In genomic region chr17:50151937-50152547, GRCh38 we compare ENCODE assay signal across 1 cellular context.
A peak's percentile ranks its signal among the peaks of the same experiment; 100 is the strongest.
TF ChIP-seq lines count a peak whose summit lies in the region.

No MANE protein-coding gene starts in this region.

TF ChIP-seq in HepG2, 621 proteins besides CTCF, POLR2A, EP300 and RAD21 (continued from another document and continues in another):
- TF ChIP-seq HNF1A (IDR thresholded peaks at IDR 0.05; ENCODE audit: low read depth), result peak; percentile 31; the same call in 1 of the 2 replicates
- peak; percentile 39; the same call in 1 of the 2 replicates for TF ChIP-seq HNF1A (CRISPR knock-in tag; IDR thresholded peaks at IDR 0.05; ENCODE audit: borderline replicate concordance)
- TF ChIP-seq ARID5B (CRISPR knock-in tag; IDR thresholded peaks at IDR 0.05), result peak; percentile 49; the same call in 1 of the 2 replicates
- no peak for TF ChIP-seq ATF4 (CRISPR knock-in tag; IDR thresholded peaks at IDR 0.05)
- TF ChIP-seq NFYB (CRISPR knock-in tag; IDR thresholded peaks at IDR 0.05), result no peak
- TF ChIP-seq BRCA1 (CRISPR knock-in tag; IDR thresholded peaks at IDR 0.05), result no peak
- no peak for TF ChIP-seq ZBED4 (CRISPR knock-in tag; IDR thresholded peaks at IDR 0.05; ENCODE audit: borderline replicate concordance)
- TF ChIP-seq MIER3 (CRISPR knock-in tag; IDR thresholded peaks at IDR 0.05; ENCODE audit: borderline replicate concordance), result 0 out of 2 replicates have a peak, but pooled peaks have one; percentile 30
- no peak for TF ChIP-seq ZBTB1 (CRISPR knock-in tag; IDR thresholded peaks at IDR 0.05; ENCODE audit: borderline replicate concordance)
- no peak for TF ChIP-seq USF2 (IDR thresholded peaks at IDR 0.05; ENCODE audit: low read depth, low read length)
- no peak for TF ChIP-seq USF2 (CRISPR knock-in tag; IDR thresholded peaks at IDR 0.05; ENCODE audit: borderline replicate concordance)
- peak; percentile 94 for TF ChIP-seq ZNF292 (CRISPR knock-in tag; IDR thresholded peaks at IDR 0.05; ENCODE audit: borderline replicate concordance, low read depth)
- no peak for TF ChIP-seq ZNF44 (CRISPR knock-in tag; IDR thresholded peaks at IDR 0.05)
- peak; percentile 42; the same call in 1 of the 2 replicates for TF ChIP-seq FOXO1 (CRISPR knock-in tag; IDR thresholded peaks at IDR 0.05)
- TF ChIP-seq ZNF136 (CRISPR knock-in tag; IDR thresholded peaks at IDR 0.05; ENCODE audit: low read depth), result no peak
- TF ChIP-seq ONECUT2 (CRISPR knock-in tag; IDR thresholded peaks at IDR 0.05), result no peak
- no peak for TF ChIP-seq NBN (conservative IDR thresholded peaks at IDR 0.05)
- TF ChIP-seq MXI1 (IDR thresholded peaks at IDR 0.05; ENCODE audit: borderline replicate concordance, low read depth, low read length), result peak; percentile 39; the same call in 1 of the 3 replicates
- TF ChIP-seq PREB (CRISPR knock-in tag; IDR thresholded peaks at IDR 0.05), result no peak
- TF ChIP-seq ZNF737 (CRISPR knock-in tag; IDR thresholded peaks at IDR 0.05; ENCODE audit: borderline replicate concordance), result no peak
- TF ChIP-seq ZXDC (CRISPR knock-in tag; IDR thresholded peaks at IDR 0.05), result no peak
- peak; percentile 52; the same call in 1 of the 2 replicates for TF ChIP-seq ADNP (CRISPR knock-in tag; IDR thresholded peaks at IDR 0.05)
- no peak for TF ChIP-seq ZBTB46 (CRISPR knock-in tag; IDR thresholded peaks at IDR 0.05; ENCODE audit: borderline replicate concordance)
- TF ChIP-seq CENPBD1 (CRISPR knock-in tag; IDR thresholded peaks at IDR 0.05; ENCODE audit: borderline replicate concordance, low read depth), result no peak
- TF ChIP-seq SIX4 (CRISPR knock-in tag; IDR thresholded peaks at IDR 0.05), result no peak
- TF ChIP-seq WIZ (CRISPR knock-in tag; IDR thresholded peaks at IDR 0.05), result no peak
- no peak for TF ChIP-seq RFX5 (IDR thresholded peaks at IDR 0.05; ENCODE audit: low read depth, low read length)
- TF ChIP-seq CREM (IDR thresholded peaks at IDR 0.05), result no peak; the same call in 1 of the 2 replicates
- TF ChIP-seq CREM (CRISPR knock-in tag; IDR thresholded peaks at IDR 0.05), result no peak
